5 cellular contexts compared by ENCODE assay signal in the genomic region with DNA sequence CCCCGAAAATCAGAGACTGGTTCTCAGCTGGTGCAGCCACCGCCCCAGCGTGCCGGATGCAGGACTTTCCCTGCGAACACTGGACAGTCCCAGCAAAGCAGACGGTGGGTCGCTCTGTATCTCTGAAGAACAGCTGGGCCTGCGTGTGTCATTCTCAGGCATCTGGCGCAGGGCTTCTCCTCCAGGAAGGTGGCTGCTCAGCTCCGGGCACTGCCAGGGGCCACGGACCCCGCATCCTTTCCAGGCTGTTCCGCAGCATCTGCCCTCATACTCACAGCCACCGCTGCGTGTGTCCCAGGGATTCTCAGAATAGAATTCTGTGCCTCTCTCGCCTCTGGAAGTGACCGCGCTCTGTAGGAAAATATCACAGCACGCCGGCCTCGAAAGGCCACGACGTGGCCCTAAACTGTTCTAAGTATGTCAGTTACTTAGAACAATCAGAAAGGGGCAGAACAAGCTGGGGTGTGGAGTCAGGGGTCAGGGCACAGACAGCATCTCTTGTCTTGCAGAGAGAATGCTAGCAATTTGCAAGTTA. TPM values are rescaled to one million over a fixed set of nuclear protein-coding genes. Genes with fewer than 3 reads are reported as not detected.
"Had no signal": no experiment of that assay in that cellular context is flagged by ENCODE, and none has a peak within 500 bp of the region (broad histone marks: within the 10 kb centered on the region; RNA-seq: fewer than 3 reads in every experiment).

No MANE protein-coding gene starts in this region.

RNA-seq across cellular contexts. Expression of gene APOD, which starts 44.7 kb away (rescaled TPM):
- total RNA-seq: activated CD4-positive, alpha-beta T cell treated with anti-CD3 and anti-CD28 coated beads for 36 hours; activated naive CD8-positive, alpha-beta T cell treated with anti-CD3 and anti-CD28 coated beads for 36 hours; cardiac muscle cell; T-helper 17 cell; WTC11 had no signal
